12 cellular contexts compared by ENCODE assay signal in genomic region chr6:139308284-139308916, GRCh38. TPM values are rescaled to one million over a fixed set of nuclear protein-coding genes. Genes with fewer than 3 reads are reported as not detected.
DNase-seq lines count a peak whose midpoint lies in the region; ATAC-seq lines count a peak whose summit lies in the region.
"Had no signal": no experiment of that assay in that cellular context is flagged by ENCODE, and none has a peak within 500 bp of the region (broad histone marks: within the 10 kb centered on the region; RNA-seq: fewer than 3 reads in every experiment).

No MANE protein-coding gene starts in this region.

- peak; percentile 63 for ATAC-seq in HG03039 (IDR thresholded peaks at IDR 0.05; ENCODE audit: unreplicated experiment)
- ATAC-seq: Panc1 had no signal

- intact Hi-C loops in activated naive CD4-positive, alpha-beta T cell treated with anti-CD3 and anti-CD28 coated beads for 36 hours (cut with micrococcal nuclease) = loop anchor here (1.0 kb wide), 3 partner anchors 15 to 46 kb away; partner anchors contain the start of gene TXLNB
- intact Hi-C loops in activated T-helper 2 cell treated with anti-CD3 and anti-CD28 coated beads, Interferon-gamma antibody, Interleukin-2, Interleukin-4, amounts not matched to agents 10 μg/mL and 5 μg/mL and 100 μg/mL, durations not matched to agents 14 hours and 24 hours and 36 hours (cut with micrococcal nuclease) = loop anchor here (1.0 kb wide), 2 partner anchors 15 to 17 kb away; partner anchors contain the start of gene TXLNB

- no peaks in the 10 kb centered on the region for H3K27me3 Mint-ChIP-seq in activated naive CD4-positive, alpha-beta T cell treated with anti-CD3 and anti-CD28 coated beads for 36 hours (ENCODE audit: low read depth)
- H3K27me3 Mint-ChIP-seq in activated T-helper 2 cell treated with anti-CD3 and anti-CD28 coated beads, Interferon-gamma antibody, Interleukin-2, Interleukin-4, amounts not matched to agents 10 μg/mL and 5 μg/mL and 100 μg/mL, durations not matched to agents 14 hours and 24 hours and 36 hours (ENCODE audit: low read depth) = no peaks in the 10 kb centered on the region
- H3K27me3 Mint-ChIP-seq in stimulated activated naive CD8-positive, alpha-beta T cell treated with anti-CD3 and anti-CD28 coated beads, Interleukin-15, Interleukin-2, amounts not matched to agents 100 ng/mL and 50 ng/mL, for 24 hours = no peaks in the 10 kb centered on the region
- H3K27me3 Mint-ChIP-seq in T-helper 2 cell treated with Interferon-gamma antibody and Interleukin-4, amounts not matched to agents 5 μg/mL and 100 μg/mL, for 36 hours (ENCODE audit: low read depth) = peaks cover 4% of the 10 kb centered on the region
- H3K27me3 Mint-ChIP-seq: IgD-negative memory B cell had no signal

- peaks cover 25% of the 10 kb centered on the region for H3K4me1 Mint-ChIP-seq in activated naive CD4-positive, alpha-beta T cell treated with anti-CD3 and anti-CD28 coated beads for 36 hours (ENCODE audit: low read depth)
- peaks cover 24% of the 10 kb centered on the region for H3K4me1 Mint-ChIP-seq in activated T-helper 2 cell treated with anti-CD3 and anti-CD28 coated beads, Interferon-gamma antibody, Interleukin-2, Interleukin-4, amounts not matched to agents 10 μg/mL and 5 μg/mL and 100 μg/mL, durations not matched to agents 14 hours and 24 hours and 36 hours (ENCODE audit: low read depth)
- peaks cover 20% of the 10 kb centered on the region for H3K4me1 Mint-ChIP-seq in stimulated activated naive CD8-positive, alpha-beta T cell treated with anti-CD3 and anti-CD28 coated beads, Interleukin-15, Interleukin-2, amounts not matched to agents 100 ng/mL and 50 ng/mL, for 24 hours (ENCODE audit: low read depth)
- H3K4me1 Mint-ChIP-seq in T-helper 2 cell treated with Interferon-gamma antibody and Interleukin-4, amounts not matched to agents 5 μg/mL and 100 μg/mL, for 36 hours (ENCODE audit: low read depth) = peaks cover 16% of the 10 kb centered on the region

- H3K36me3 Mint-ChIP-seq in activated naive CD4-positive, alpha-beta T cell treated with anti-CD3 and anti-CD28 coated beads for 36 hours (ENCODE audit: low read depth) = no peaks in the 10 kb centered on the region
- H3K36me3 Mint-ChIP-seq in activated T-helper 2 cell treated with anti-CD3 and anti-CD28 coated beads, Interferon-gamma antibody, Interleukin-2, Interleukin-4, amounts not matched to agents 10 μg/mL and 5 μg/mL and 100 μg/mL, durations not matched to agents 14 hours and 24 hours and 36 hours (ENCODE audit: low read depth) = no peaks in the 10 kb centered on the region
- no peaks in the 10 kb centered on the region for H3K36me3 Mint-ChIP-seq in stimulated activated naive CD8-positive, alpha-beta T cell treated with anti-CD3 and anti-CD28 coated beads, Interleukin-15, Interleukin-2, amounts not matched to agents 100 ng/mL and 50 ng/mL, for 24 hours (ENCODE audit: low read depth)
- H3K36me3 Mint-ChIP-seq in T-helper 2 cell treated with Interferon-gamma antibody and Interleukin-4, amounts not matched to agents 5 μg/mL and 100 μg/mL, for 36 hours (ENCODE audit: low read depth) = no peaks in the 10 kb centered on the region

- no peaks in the 10 kb centered on the region for H3K9me3 Mint-ChIP-seq in activated naive CD4-positive, alpha-beta T cell treated with anti-CD3 and anti-CD28 coated beads for 36 hours
- H3K9me3 Mint-ChIP-seq in activated T-helper 2 cell treated with anti-CD3 and anti-CD28 coated beads, Interferon-gamma antibody, Interleukin-2, Interleukin-4, amounts not matched to agents 10 μg/mL and 5 μg/mL and 100 μg/mL, durations not matched to agents 14 hours and 24 hours and 36 hours = no peaks in the 10 kb centered on the region
- H3K9me3 Mint-ChIP-seq in stimulated activated naive CD8-positive, alpha-beta T cell treated with anti-CD3 and anti-CD28 coated beads, Interleukin-15, Interleukin-2, amounts not matched to agents 100 ng/mL and 50 ng/mL, for 24 hours = no peaks in the 10 kb centered on the region
- no peaks in the 10 kb centered on the region for H3K9me3 Mint-ChIP-seq in T-helper 2 cell treated with Interferon-gamma antibody and Interleukin-4, amounts not matched to agents 5 μg/mL and 100 μg/mL, for 36 hours
- H3K9me3 Mint-ChIP-seq: IgD-negative memory B cell had no signal

- CTCF ChIA-PET in activated naive CD4-positive, alpha-beta T cell treated with anti-CD3 and anti-CD28 coated beads for 36 hours (lab: Charles Lee) = interaction anchor here (0.8 to 2.0 kb wide), 5 partner anchors 11 to 89 kb away, joined by 3 to 6 read pairs (median 4); no protein-coding TSS in a partner anchor

- no peak for DNase-seq in activated naive CD4-positive, alpha-beta T cell treated with anti-CD3 and anti-CD28 coated beads for 36 hours
- no peak for DNase-seq in activated naive CD4-positive, alpha-beta T cell (lab: John Stamatoyannopoulos, UW)
- DNase-seq in activated T-helper 2 cell treated with anti-CD3 and anti-CD28 coated beads, Interferon-gamma antibody, Interleukin-2, Interleukin-4, amounts not matched to agents 10 μg/mL and 5 μg/mL and 100 μg/mL, durations not matched to agents 14 hours and 24 hours and 36 hours (ENCODE audit: low spot score) = no peak
- no peak for DNase-seq in T-helper 2 cell treated with Interferon-gamma antibody and Interleukin-4, amounts not matched to agents 5 μg/mL and 100 μg/mL, for 36 hours (ENCODE audit: low spot score)
- no peak for DNase-seq in stimulated activated CD4-positive, alpha-beta T cell treated with anti-CD3 and anti-CD28 coated beads, Interleukin-4, amount 100 ng/mL, for 24 hours
- DNase-seq in NCI-H128 (lab: John Stamatoyannopoulos, UW; ENCODE audit: unreplicated experiment) = no peak
- DNase-seq: AML-193; stimulated activated CD4-positive, alpha-beta T cell treated with anti-CD3 and anti-CD28 coated beads, Interleukin-2, amount 100 ng/mL, for 24 hours had no signal

- peak overlapping the region; percentile 82 for H3K27ac Mint-ChIP-seq in activated naive CD4-positive, alpha-beta T cell treated with anti-CD3 and anti-CD28 coated beads for 36 hours
- peak overlapping the region; percentile 84 for H3K27ac Mint-ChIP-seq in activated T-helper 2 cell treated with anti-CD3 and anti-CD28 coated beads, Interferon-gamma antibody, Interleukin-2, Interleukin-4, amounts not matched to agents 10 μg/mL and 5 μg/mL and 100 μg/mL, durations not matched to agents 14 hours and 24 hours and 36 hours
- H3K27ac Mint-ChIP-seq in stimulated activated naive CD8-positive, alpha-beta T cell treated with anti-CD3 and anti-CD28 coated beads, Interleukin-15, Interleukin-2, amounts not matched to agents 100 ng/mL and 50 ng/mL, for 24 hours = peak overlapping the region; percentile 79
- H3K27ac Mint-ChIP-seq in T-helper 2 cell treated with Interferon-gamma antibody and Interleukin-4, amounts not matched to agents 5 μg/mL and 100 μg/mL, for 36 hours = no peak overlapping the region

- H3K4me3 Mint-ChIP-seq in activated naive CD4-positive, alpha-beta T cell treated with anti-CD3 and anti-CD28 coated beads for 36 hours = no peak overlapping the region
- H3K4me3 Mint-ChIP-seq in activated T-helper 2 cell treated with anti-CD3 and anti-CD28 coated beads, Interferon-gamma antibody, Interleukin-2, Interleukin-4, amounts not matched to agents 10 μg/mL and 5 μg/mL and 100 μg/mL, durations not matched to agents 14 hours and 24 hours and 36 hours (ENCODE audit: low read depth) = no peak overlapping the region
- H3K4me3 Mint-ChIP-seq in stimulated activated naive CD8-positive, alpha-beta T cell treated with anti-CD3 and anti-CD28 coated beads, Interleukin-15, Interleukin-2, amounts not matched to agents 100 ng/mL and 50 ng/mL, for 24 hours = peak overlapping the region; percentile 36
- no peak overlapping the region for H3K4me3 Mint-ChIP-seq in T-helper 2 cell treated with Interferon-gamma antibody and Interleukin-4, amounts not matched to agents 5 μg/mL and 100 μg/mL, for 36 hours
- H3K4me3 Mint-ChIP-seq: IgD-negative memory B cell had no signal

RNA-seq across cellular contexts. Expression of gene TXLNB, which starts 16.6 kb away (rescaled TPM):
- total RNA-seq in activated naive CD4-positive, alpha-beta T cell treated with anti-CD3 and anti-CD28 coated beads for 36 hours = under 1 TPM; 0.10 to 0.14 TPM
- total RNA-seq in activated T-helper 2 cell treated with anti-CD3 and anti-CD28 coated beads, Interferon-gamma antibody, Interleukin-2, Interleukin-4, amounts not matched to agents 10 μg/mL and 5 μg/mL and 100 μg/mL, durations not matched to agents 14 hours and 24 hours and 36 hours = 0.05 TPM in 1 of 2 replicates, not detected in the other
